Comparison of ENCODE assay signal across 8 cellular contexts in genomic region chr12:56634837-56635538, GRCh38. TPM values are rescaled to one million over a fixed set of nuclear protein-coding genes. Genes with fewer than 3 reads are reported as not detected.
DNase-seq lines count a peak whose midpoint lies in the region; ATAC-seq, FAIRE-seq and TF ChIP-seq lines count a peak whose summit lies in the region.

No MANE protein-coding gene starts in this region.

- H3K4me3 ChIP-seq in A673 (ENCODE audit: low read depth, low read length, poor library complexity, severe bottlenecking), result peak overlapping the region; percentile 77
- H3K4me3 ChIP-seq in lower leg skin (ENCODE audit: low read depth, poor library complexity, severe bottlenecking), result peak overlapping the region; percentile 72

- peak overlapping the region; percentile 91 for H3K4me3 Mint-ChIP-seq in activated CD8-positive, alpha-beta T cell treated with anti-CD3 and anti-CD28 coated beads for 36 hours

- ATAC-seq in activated CD8-positive, alpha-beta T cell treated with anti-CD3 and anti-CD28 coated beads for 36 hours, result peak; percentile 23

- TF ChIP-seq POLR2A in lower leg skin (IDR thresholded peaks at IDR 0.05), result no peak

- peaks cover 26% of the 10 kb centered on the region for H3K36me3 Mint-ChIP-seq in activated CD8-positive, alpha-beta T cell treated with anti-CD3 and anti-CD28 coated beads for 36 hours (ENCODE audit: low read depth)

- no peaks in the 10 kb centered on the region for H3K27me3 Mint-ChIP-seq in activated CD8-positive, alpha-beta T cell treated with anti-CD3 and anti-CD28 coated beads for 36 hours

- H3K9me3 Mint-ChIP-seq in activated CD8-positive, alpha-beta T cell treated with anti-CD3 and anti-CD28 coated beads for 36 hours, result no peaks in the 10 kb centered on the region

- BruUV-seq in A673 (replicated peaks; lab: Mats Ljungman, UMichigan), result no TSS peak

- no peaks in the 10 kb centered on the region for H3K27me3 ChIP-seq in A673 (replicated peaks; ENCODE audit: insufficient read depth, low read depth, low read length, poor library complexity)

- H3K27ac Mint-ChIP-seq in activated CD8-positive, alpha-beta T cell treated with anti-CD3 and anti-CD28 coated beads for 36 hours, result peak overlapping the region; percentile 98

- H3K36me3 ChIP-seq in A673 (ENCODE audit: insufficient read depth, low read length, poor library complexity, severe bottlenecking), result peaks cover 29% of the 10 kb centered on the region

- H3K4me1 ChIP-seq in A673 (ENCODE audit: insufficient read depth, low read length, poor library complexity, severe bottlenecking), result peaks cover 49% of the 10 kb centered on the region

- H3K9me3 ChIP-seq in A673 (ENCODE audit: low read depth, low read length, poor library complexity, severe bottlenecking), result no peaks in the 10 kb centered on the region

- CTCF ChIA-PET in A673 (lab: Charles Lee), result interaction anchor here (0.6 to 1.8 kb wide), 2 partner anchors 13 to 33 kb away, joined by 4 to 11 read pairs; no protein-coding TSS in a partner anchor
- CTCF ChIA-PET in activated CD8-positive, alpha-beta T cell treated with anti-CD3 and anti-CD28 coated beads for 36 hours (lab: Charles Lee), result interaction anchor here (1.0 to 3.7 kb wide), 9 partner anchors 10 to 121 kb away, joined by 3 to 27 read pairs (median 4); no protein-coding TSS in a partner anchor

- POLR2A ChIA-PET in A673 (lab: Charles Lee; ENCODE audit: low non-redundant PET), result interaction anchor here (0.5 kb wide), 1 partner anchor 20 kb away, joined by 9 read pairs; no protein-coding TSS in a partner anchor
- POLR2A ChIA-PET in activated CD8-positive, alpha-beta T cell treated with anti-CD3 and anti-CD28 coated beads for 36 hours (lab: Charles Lee), result interaction anchor here (0.6 to 9.6 kb wide), 15 partner anchors 9 to 477 kb away, joined by 3 to 95 read pairs (median 4); partner anchors contain the start of genes ATP5F1B, NACA, PTGES3 and STAT2

- H3K4me1 Mint-ChIP-seq in activated CD8-positive, alpha-beta T cell treated with anti-CD3 and anti-CD28 coated beads for 36 hours (ENCODE audit: low read depth), result peaks cover 71% of the 10 kb centered on the region

- peak; percentile 62 for TF ChIP-seq CTCF in A673 (conservative IDR thresholded peaks at IDR 0.05; ENCODE audit: low read depth, low read length)
- TF ChIP-seq CTCF in activated CD8-positive, alpha-beta T cell treated with anti-CD3 and anti-CD28 coated beads for 36 hours (IDR thresholded peaks at IDR 0.05), result no peak
- TF ChIP-seq CTCF in lower leg skin (IDR thresholded peaks at IDR 0.05), result peak in 1 of 3 donors; percentile 13

- intact Hi-C loops in A673 (cut with micrococcal nuclease; ENCODE audit: unreplicated experiment) (loop anchor here (5.0 to 10.0 kb wide), 3 partner anchors 123 to 520 kb away; partner anchors contain the start of genes RPL41, STAT6 and ZC3H10), lower leg skin (cut with DNase I; ENCODE audit: low total_unique reads) (no loop called here)
- intact Hi-C loops in activated CD8-positive, alpha-beta T cell treated with anti-CD3 and anti-CD28 coated beads for 36 hours (cut with micrococcal nuclease), result loop anchor here (5.0 to 10.0 kb wide), 2 partner anchors 52 to 360 kb away; partner anchors contain the start of gene PTGES3

- DNase-seq in A673 (ENCODE audit: low spot score) (peak; percentile 88), GM18507 (ENCODE audit: extremely low spot score, insufficient read length, low read depth) (peak; percentile 54), HK-2 (ENCODE audit: unreplicated experiment) (peak; percentile 89), NCI-H748 treated with DMSO at 0.1 percent for 48 hours (lab: John Stamatoyannopoulos, UW) (peak; percentile 62), lower leg skin (ENCODE audit: low spot score in 2 of 2) (peak; percentile 77 to 95)
- peak; percentile 73 for DNase-seq in activated CD8-positive, alpha-beta T cell treated with anti-CD3 and anti-CD28 coated beads for 36 hours
- DNase-seq in effector CD4-positive, alpha-beta T cell, result peak; percentile 47
- peak; percentile 27 for DNase-seq in stimulated activated CD8-positive, alpha-beta memory T cell treated with anti-CD3 and anti-CD28 coated beads, Interleukin-15, amount 100 ng/mL, for 1 hour (ENCODE audit: low read depth)

- 0% methylated on average over 45 of the region's 45 CpGs for WGBS in lower leg skin, 2 donors

- peak overlapping the region; percentile 78 for H3K27ac ChIP-seq in A673 (ENCODE audit: low read depth, low read length, poor library complexity, severe bottlenecking)

- peak; percentile 78 for FAIRE-seq in GM18507 (lab: Jason Lieb, UNC)

RNA-seq across cellular contexts. Expression of gene BAZ2A, which starts 4.9 kb away (rescaled TPM):
- 126 and 139 TPM in 2 replicates for total RNA-seq in A673 (2021)
- total RNA-seq in activated CD8-positive, alpha-beta T cell treated with anti-CD3 and anti-CD28 coated beads for 36 hours, result 10 to 100 TPM; 80.1 to 89.3 TPM
- 100 to 1,000 TPM in 2 of 4 donors, 10 to 100 TPM in 2; 64.8 to 141 (median 107) TPM for total RNA-seq in lower leg skin

RNA-seq across cellular contexts. Expression of gene ATP5F1B, which starts 10.8 kb away (rescaled TPM):
- total RNA-seq in A673 (2021) (1,089 and 1,126 TPM in 2 replicates), lower leg skin (100 to 1,000 TPM; 360 to 457 (median 395) TPM)
- 100 to 1,000 TPM; 859 to 869 TPM for total RNA-seq in activated CD8-positive, alpha-beta T cell treated with anti-CD3 and anti-CD28 coated beads for 36 hours

RNA-seq across cellular contexts. Expression of gene PTGES3, which starts 53.1 kb away (rescaled TPM):
- total RNA-seq in A673 (2021), result 413 and 450 TPM in 2 replicates
- 100 to 1,000 TPM; 381 to 406 TPM for total RNA-seq in activated CD8-positive, alpha-beta T cell treated with anti-CD3 and anti-CD28 coated beads for 36 hours
- total RNA-seq in lower leg skin, result 10 to 100 TPM; 57.0 to 73.7 (median 62.3) TPM

Comparison
In these comparisons a context has a peak if more than half of its experiments do, and no peak if none do; other contexts are left out.
1. Peak in every context shown above with its lines: DNase-seq, ATAC-seq, H3K4me3 ChIP-seq and H3K27ac ChIP-seq.
2. DNase-seq: peak in every context shown above with its lines; median percentile 89 in HK-2; 88 in A673; 86 in lower leg skin; 73 in activated CD8-positive, alpha-beta T cell treated with anti-CD3 and anti-CD28 coated beads for 36 hours; 62 in NCI-H748 treated with DMSO at 0.1 percent for 48 hours; 54 in GM18507; 47 in effector CD4-positive, alpha-beta T cell; 27 in stimulated activated CD8-positive, alpha-beta memory T cell treated with anti-CD3 and anti-CD28 coated beads, Interleukin-15, amount 100 ng/mL, for 1 hour.